Comparison of ENCODE assay signal across 23 cellular contexts in the genomic region with DNA sequence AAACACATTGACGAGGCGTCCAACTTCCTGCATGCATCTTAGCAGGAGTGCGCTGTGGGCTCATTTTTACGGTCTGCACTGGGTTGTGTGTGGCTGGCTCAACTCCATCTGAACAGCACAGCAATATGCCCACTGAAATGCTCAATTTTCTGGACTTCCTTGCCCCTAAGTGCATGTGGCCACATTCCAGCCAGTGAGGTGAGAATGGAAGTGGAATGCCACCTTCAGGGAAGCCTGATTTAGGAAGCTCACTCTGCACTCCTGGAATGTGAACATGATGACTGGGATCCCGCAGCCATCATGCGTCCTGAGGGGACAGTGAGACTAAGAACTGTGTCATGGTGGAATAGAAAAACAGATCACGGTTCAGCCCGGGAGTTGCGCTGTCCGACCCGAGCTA.
"Had no signal": no experiment of that assay in that cellular context is flagged by ENCODE, and none has a peak within 500 bp of the region (broad histone marks: within the 10 kb centered on the region; RNA-seq: fewer than 3 reads in every experiment).

No MANE protein-coding gene starts in this region.

- H3K27me3 Mint-ChIP-seq: activated CD4-positive, alpha-beta T cell treated with anti-CD3 and anti-CD28 coated beads, Interleukin-2, amount 10 ng/mL, durations not matched to agents 7 days and 5 days; activated CD8-positive, alpha-beta T cell treated with anti-CD3 and anti-CD28 coated beads for 36 hours; stimulated activated naive CD8-positive, alpha-beta T cell treated with anti-CD3 and anti-CD28 coated beads, Interleukin-15, Interleukin-2, amounts not matched to agents 100 ng/mL and 50 ng/mL, for 24 hours; T-cell had no signal

- H3K27ac Mint-ChIP-seq: activated CD4-positive, alpha-beta T cell treated with anti-CD3 and anti-CD28 coated beads, Interleukin-2, amount 10 ng/mL, durations not matched to agents 7 days and 5 days; activated CD8-positive, alpha-beta T cell treated with anti-CD3 and anti-CD28 coated beads for 36 hours; activated T-helper 2 cell treated with anti-CD3 and anti-CD28 coated beads, Interferon-gamma antibody, Interleukin-2, Interleukin-4, amounts not matched to agents 10 μg/mL and 5 μg/mL and 100 μg/mL, durations not matched to agents 14 hours and 24 hours and 36 hours; endodermal cell; natural killer cell; stimulated activated naive CD8-positive, alpha-beta T cell treated with anti-CD3 and anti-CD28 coated beads, Interleukin-15, Interleukin-2, amounts not matched to agents 100 ng/mL and 50 ng/mL, for 24 hours; T-cell had no signal

- H3K9me3 ChIP-seq: lower lobe of right lung, ovary, prostate gland, tibial artery had no signal

- H3K27me3 ChIP-seq: ovary, tibial artery had no signal

- H3K4me1 ChIP-seq: lower lobe of right lung, prostate gland, tibial artery had no signal

- DNase-seq: activated CD4-positive, alpha-beta T cell treated with anti-CD3 and anti-CD28 coated beads, Interleukin-2, amount 10 ng/mL, durations not matched to agents 7 days and 5 days; activated CD4-positive, CD25-positive, alpha-beta regulatory T cell treated with anti-CD3 and anti-CD28 coated beads, Interleukin-2, amount 50 U/mL, for 72 hours; activated CD8-positive, alpha-beta T cell treated with anti-CD3 and anti-CD28 coated beads for 36 hours; activated naive CD4-positive, alpha-beta T cell treated with Interleukin-2 at 50 U/mL for 16 hours; activated T-cell treated with anti-CD3 and anti-CD28 coated beads, Interleukin-2, amount 50 U/mL, for 4 hours; amygdala; cerebellar nuclear complex; endodermal cell; kidney; lower lobe of right lung; midbrain; natural killer cell; ovary; stimulated activated CD4-positive, alpha-beta T cell treated with anti-CD3 and anti-CD28 coated beads, Interleukin-12 subunit alpha, Interleukin-12 subunit beta, amount 100 ng/mL, for 4 hours; stimulated activated CD4-positive, alpha-beta T cell treated with anti-CD3 and anti-CD28 coated beads, Interleukin-4, amount 100 ng/mL, for 4 hours; substantia nigra; T-cell; tibial artery; WERI-Rb-1 had no signal

- H3K27ac ChIP-seq: coronary artery, lower lobe of right lung, ovary, prostate gland, tibial artery, WERI-Rb-1 had no signal

- H3K4me3 ChIP-seq: coronary artery, lower lobe of right lung, ovary, prostate gland, tibial artery had no signal

- H3K36me3 ChIP-seq: lower lobe of right lung, ovary, prostate gland, tibial artery, WERI-Rb-1 had no signal

- H3K36me3 Mint-ChIP-seq: natural killer cell had no signal

- H3K4me3 Mint-ChIP-seq: activated CD4-positive, alpha-beta T cell treated with anti-CD3 and anti-CD28 coated beads, Interleukin-2, amount 10 ng/mL, durations not matched to agents 7 days and 5 days; activated CD8-positive, alpha-beta T cell treated with anti-CD3 and anti-CD28 coated beads for 36 hours; activated T-cell treated with anti-CD3 and anti-CD28 coated beads, Interleukin-2, amount 50 U/mL, for 4 hours; endodermal cell; natural killer cell; stimulated activated naive CD8-positive, alpha-beta T cell treated with anti-CD3 and anti-CD28 coated beads, Interleukin-15, Interleukin-2, amounts not matched to agents 100 ng/mL and 50 ng/mL, for 24 hours; T-cell had no signal

- H3K9me3 Mint-ChIP-seq: activated T-cell treated with anti-CD3 and anti-CD28 coated beads, Interleukin-2, amount 50 U/mL, for 4 hours; natural killer cell; stimulated activated naive CD8-positive, alpha-beta T cell treated with anti-CD3 and anti-CD28 coated beads, Interleukin-15, Interleukin-2, amounts not matched to agents 100 ng/mL and 50 ng/mL, for 24 hours had no signal

- ATAC-seq: activated CD8-positive, alpha-beta T cell treated with anti-CD3 and anti-CD28 coated beads for 36 hours; activated T-cell treated with anti-CD3 and anti-CD28 coated beads, Interleukin-2, amount 50 U/mL, for 4 hours; lower lobe of right lung; natural killer cell; T-cell had no signal

- H3K4me1 Mint-ChIP-seq: endodermal cell had no signal
